9 cellular contexts compared by ENCODE assay signal in genomic region chr11:33692013-33692504, GRCh38. TPM values are rescaled to one million over a fixed set of nuclear protein-coding genes. Genes with fewer than 3 reads are reported as not detected.
DNase-seq lines count a peak whose midpoint lies in the region; ATAC-seq and TF ChIP-seq lines count a peak whose summit lies in the region.
"Had no signal": no experiment of that assay in that cellular context is flagged by ENCODE, and none has a peak within 500 bp of the region (broad histone marks: within the 10 kb centered on the region; RNA-seq: fewer than 3 reads in every experiment).

No MANE protein-coding gene starts in this region.

- H3K27ac Mint-ChIP-seq in MCF 10A (ENCODE audit: low read depth, unreplicated experiment), result peak overlapping the region; percentile 96
- H3K27ac Mint-ChIP-seq: B cell had no signal

- intact Hi-C loops in MCF 10A (cut with micrococcal nuclease), result loop anchor here (5.0 kb wide), 3 partner anchors 55 to 435 kb away; partner anchors contain the start of gene HIPK3

- no peaks in the 10 kb centered on the region for H3K27me3 Mint-ChIP-seq in MCF 10A (ENCODE audit: insufficient read depth, unreplicated experiment)

- peak overlapping the region in 1 of 2 donors; percentile 59 for H3K4me3 ChIP-seq in stomach smooth muscle (ENCODE audit: low read length in 2 of 2)

- peaks cover 63% of the 10 kb centered on the region for H3K4me1 Mint-ChIP-seq in MCF 10A (ENCODE audit: insufficient read depth, unreplicated experiment)

- H3K4me1 ChIP-seq in stomach smooth muscle (ENCODE audit: control insufficient read depth, insufficient read depth, low read length), result peaks cover 30% of the 10 kb centered on the region

- CTCF ChIA-PET in MCF 10A (lab: Yijun Ruan, JAX), result interaction anchor here (0.6 to 7.6 kb wide), 11 partner anchors 10 to 329 kb away, joined by 3 to 175 read pairs (median 7); partner anchors contain the start of genes C11orf91 and CD59

- no peak for ATAC-seq in GM21528 (IDR thresholded peaks at IDR 0.05; ENCODE audit: low FRiP score, unreplicated experiment)

- H3K4me3 Mint-ChIP-seq in MCF 10A (ENCODE audit: unreplicated experiment), result peak overlapping the region; percentile 64
- H3K4me3 Mint-ChIP-seq: B cell had no signal

- H3K9me3 ChIP-seq in stomach smooth muscle (ENCODE audit: control insufficient read depth in 2 of 2, low read length in 2 of 2), result peaks cover 0 to 3% of the 10 kb centered on the region in 2 donors

- H3K27ac ChIP-seq in stomach smooth muscle (ENCODE audit: low read length), result peak overlapping the region; percentile 66

- peak overlapping the region; percentile 29 to 31 for H3K9ac ChIP-seq in stomach smooth muscle (ENCODE audit: low read length in 2 of 2)

- no peaks in the 10 kb centered on the region for H3K36me3 ChIP-seq in stomach smooth muscle (ENCODE audit: control insufficient read depth in 2 of 2, insufficient read depth in 2 of 2, low read length in 2 of 2)

- POLR2A ChIA-PET in MCF 10A (lab: Yijun Ruan, JAX), result interaction anchor here (0.5 to 7.3 kb wide), 15 partner anchors 11 to 744 kb away, joined by 3 to 124 read pairs (median 7); partner anchors contain the start of genes C11orf91, CD59 and CSTF3

- DNase-seq in A172 (ENCODE audit: low spot score) (peak; percentile 97), NCI-H1092 treated with DMSO at 0.1 percent for 48 hours (lab: John Stamatoyannopoulos, UW) (peak; percentile 85), MCF 10A (ENCODE audit: unreplicated experiment) (peak; percentile 91), kidney tubule cell (ENCODE audit: low spot score) (peak; percentile 99), GM20000 (ENCODE audit: low spot score) (no peak)
- no peak for DNase-seq in stimulated activated CD4-positive, alpha-beta T cell treated with anti-CD3 and anti-CD28 coated beads, Interleukin-4, amount 100 ng/mL, for 1 hour

- no peaks in the 10 kb centered on the region for H3K9me3 Mint-ChIP-seq in MCF 10A (ENCODE audit: unreplicated experiment)

- H3K36me3 Mint-ChIP-seq in MCF 10A (ENCODE audit: insufficient read depth, unreplicated experiment), result peaks cover 9% of the 10 kb centered on the region

- BruUV-seq in MCF 10A (replicated peaks; lab: Mats Ljungman, UMichigan), result no TSS peak

- no peak for TF ChIP-seq CTCF in MCF 10A (IDR thresholded peaks at IDR 0.05; ENCODE audit: unreplicated experiment)
- no peak for TF ChIP-seq CTCF in GM20000 (IDR thresholded peaks at IDR 0.05; ENCODE audit: extremely low read depth, missing control alignments)

- no peaks in the 10 kb centered on the region for H3K27me3 ChIP-seq in stomach smooth muscle (ENCODE audit: control insufficient read depth in 1 of 2, insufficient read depth in 2 of 2, low read length in 2 of 2)

RNA-seq across cellular contexts. Expression of gene C11orf91, which starts 8.6 kb away (rescaled TPM):
- total RNA-seq in A172 (2014; rRNA removed; shearing (Covaris generic)), result not detected in 2 replicates
- 2.8 and 2.9 TPM in 2 replicates for total RNA-seq in MCF 10A (2022)
- total RNA-seq: B cell had no signal

RNA-seq across cellular contexts. Expression of gene CD59, which starts 44.2 kb away (rescaled TPM):
- 615 and 682 TPM in 2 replicates for total RNA-seq in A172 (2014; rRNA removed; shearing (Covaris generic))
- total RNA-seq in MCF 10A (2022), result 597 and 618 TPM in 2 replicates

Comparison
In these comparisons a context has a peak if more than half of its experiments do, and no peak if none do; other contexts are left out.
1. DNase-seq: peak in A172 (single experiment), NCI-H1092 treated with DMSO at 0.1 percent for 48 hours (single experiment), MCF 10A (single experiment) and kidney tubule cell (single experiment); none in stimulated activated CD4-positive, alpha-beta T cell treated with anti-CD3 and anti-CD28 coated beads, Interleukin-4, amount 100 ng/mL, for 1 hour (single experiment) and GM20000 (single experiment).